10 cellular contexts compared by ENCODE assay signal in genomic region chr2:64487256-64488049, GRCh38. TPM values are rescaled to one million over a fixed set of nuclear protein-coding genes. Genes with fewer than 3 reads are reported as not detected.
DNase-seq lines count a peak whose midpoint lies in the region; ATAC-seq and TF ChIP-seq lines count a peak whose summit lies in the region.
"Had no signal": no experiment of that assay in that cellular context is flagged by ENCODE, and none has a peak within 500 bp of the region (broad histone marks: within the 10 kb centered on the region; RNA-seq: fewer than 3 reads in every experiment).

No MANE protein-coding gene starts in this region.

- peaks cover 72% of the 10 kb centered on the region for H3K4me1 Mint-ChIP-seq in nephron progenitor cell

- ATAC-seq in HG03025 (IDR thresholded peaks at IDR 0.05; ENCODE audit: low FRiP score, unreplicated experiment) (no peak), esophagus mucosa (no peak), GM21367 (IDR thresholded peaks at IDR 0.05; ENCODE audit: unreplicated experiment) (no peak)

- peaks cover 4% of the 10 kb centered on the region for H3K27me3 Mint-ChIP-seq in nephron progenitor cell (ENCODE audit: low read depth, poor library complexity)

- TF ChIP-seq CTCF in nephron progenitor cell (IDR thresholded peaks at IDR 0.05): no peak

- no peaks in the 10 kb centered on the region for H3K36me3 Mint-ChIP-seq in nephron progenitor cell (ENCODE audit: low read depth)
- H3K36me3 Mint-ChIP-seq: activated naive CD8-positive, alpha-beta T cell; naive thymus-derived CD8-positive, alpha-beta T cell had no signal

- H3K27ac Mint-ChIP-seq in nephron progenitor cell: peak overlapping the region; percentile 27
- H3K27ac Mint-ChIP-seq: activated naive CD8-positive, alpha-beta T cell; B cell had no signal

- no peak overlapping the region for H3K4me3 Mint-ChIP-seq in nephron progenitor cell
- H3K4me3 Mint-ChIP-seq: activated naive CD8-positive, alpha-beta T cell; B cell; naive thymus-derived CD8-positive, alpha-beta T cell had no signal

- no peaks in the 10 kb centered on the region for H3K9me3 Mint-ChIP-seq in nephron progenitor cell
- H3K9me3 Mint-ChIP-seq: naive thymus-derived CD8-positive, alpha-beta T cell had no signal

- DNase-seq in DMS53 (lab: John Stamatoyannopoulos, UW) (peak; percentile 68), NAMALWA (ENCODE audit: low spot score) (peak; percentile 38), cerebellar cortex (ENCODE audit: low spot score) (peak; percentile 3), nephron progenitor cell (no peak)

RNA-seq across cellular contexts. Expression of gene LGALSL, which starts 33.5 kb away (rescaled TPM):
- 35.8 TPM for total RNA-seq in esophagus mucosa

RNA-seq across cellular contexts. Expression of gene AFTPH, which starts 36.7 kb away (rescaled TPM):
- 28.3 TPM for total RNA-seq in esophagus mucosa
